In genomic region chr12:27456618-27457017, GRCh38 we compare ENCODE assay signal across 22 cellular contexts. TPM values are rescaled to one million over a fixed set of nuclear protein-coding genes. Genes with fewer than 3 reads are reported as not detected.
"Had no signal": no experiment of that assay in that cellular context is flagged by ENCODE, and none has a peak within 500 bp of the region (broad histone marks: within the 10 kb centered on the region; RNA-seq: fewer than 3 reads in every experiment).

No MANE protein-coding gene starts in this region.

- H3K4me2 ChIP-seq: smooth muscle cell had no signal

- H3K4me1 Mint-ChIP-seq: natural killer cell had no signal

- H3K9me3 Mint-ChIP-seq: activated CD4-positive, alpha-beta T cell treated with anti-CD3 and anti-CD28 coated beads, Interleukin-2, amount 10 ng/mL, durations not matched to agents 24 days and 14 days; activated T-helper 17 cell treated with anti-CD3 and anti-CD28 coated beads, Interleukin-2, amount 50 U/mL, for 72 hours; natural killer cell; stimulated activated naive CD8-positive, alpha-beta T cell treated with anti-CD3 and anti-CD28 coated beads, Interleukin-15, amount 100 ng/mL, for 72 hours had no signal

- ATAC-seq: activated T-helper 17 cell treated with anti-CD3 and anti-CD28 coated beads, Interleukin-2, amount 50 U/mL, for 72 hours; natural killer cell; sciatic nerve had no signal

- H3K27me3 ChIP-seq: dorsolateral prefrontal cortex had no signal

- DNase-seq: activated CD4-positive, alpha-beta T cell treated with anti-CD3 and anti-CD28 coated beads, Interleukin-2, amount 10 ng/mL, durations not matched to agents 24 days and 14 days; activated naive CD4-positive, alpha-beta T cell; activated naive CD8-positive, alpha-beta T cell treated with anti-CD3 and anti-CD28 coated beads, Interleukin-2, amount 10 ng/mL, durations not matched to agents 7 days and 5 days; activated T-cell treated with anti-CD3 and anti-CD28 coated beads, Interleukin-2, amount 50 U/mL, for 1 hour; amygdala; caudate nucleus; dorsolateral prefrontal cortex; erythroblast; head of caudate nucleus; mesendoderm; natural killer cell; stimulated activated CD4-positive, alpha-beta T cell treated with anti-CD3 and anti-CD28 coated beads, Interleukin-4, amount 100 ng/mL, for 1 hour; stimulated activated naive CD8-positive, alpha-beta T cell treated with anti-CD3 and anti-CD28 coated beads, Interleukin-15, amount 100 ng/mL, for 72 hours; T1000; trophoblast cell had no signal

- H3K27ac ChIP-seq: dorsolateral prefrontal cortex had no signal

- H3K4me3 Mint-ChIP-seq: activated CD4-positive, alpha-beta T cell treated with anti-CD3 and anti-CD28 coated beads, Interleukin-2, amount 10 ng/mL, durations not matched to agents 24 days and 14 days; activated CD8-positive, alpha-beta T cell treated with anti-CD3 and anti-CD28 coated beads for 36 hours; activated T-helper 17 cell treated with anti-CD3 and anti-CD28 coated beads, Interleukin-2, amount 50 U/mL, for 72 hours; natural killer cell had no signal

- H3K4me3 ChIP-seq: dorsolateral prefrontal cortex, smooth muscle cell had no signal

- H3K36me3 Mint-ChIP-seq: natural killer cell had no signal

- H3K27ac Mint-ChIP-seq: activated CD4-positive, alpha-beta T cell treated with anti-CD3 and anti-CD28 coated beads, Interleukin-2, amount 10 ng/mL, durations not matched to agents 24 days and 14 days; activated CD8-positive, alpha-beta T cell treated with anti-CD3 and anti-CD28 coated beads for 36 hours; activated naive CD8-positive, alpha-beta T cell treated with anti-CD3 and anti-CD28 coated beads, Interleukin-2, amount 10 ng/mL, durations not matched to agents 7 days and 5 days; activated T-helper 17 cell treated with anti-CD3 and anti-CD28 coated beads, Interleukin-2, amount 50 U/mL, for 72 hours; natural killer cell; stimulated activated naive CD8-positive, alpha-beta T cell treated with anti-CD3 and anti-CD28 coated beads, Interleukin-15, amount 100 ng/mL, for 72 hours had no signal

RNA-seq across cellular contexts. Expression of gene SMCO2, which starts 10.1 kb away (rescaled TPM):
- total RNA-seq: activated naive CD8-positive, alpha-beta T cell treated with anti-CD3 and anti-CD28 coated beads, Interleukin-2, amount 10 ng/mL, durations not matched to agents 7 days and 5 days; frontal cortex; lower leg skin; natural killer cell; smooth muscle cell; temporal lobe had no signal
- polyA plus RNA-seq: smooth muscle cell had no signal
